Comparison of ENCODE assay signal across 8 cellular contexts in the genomic region with DNA sequence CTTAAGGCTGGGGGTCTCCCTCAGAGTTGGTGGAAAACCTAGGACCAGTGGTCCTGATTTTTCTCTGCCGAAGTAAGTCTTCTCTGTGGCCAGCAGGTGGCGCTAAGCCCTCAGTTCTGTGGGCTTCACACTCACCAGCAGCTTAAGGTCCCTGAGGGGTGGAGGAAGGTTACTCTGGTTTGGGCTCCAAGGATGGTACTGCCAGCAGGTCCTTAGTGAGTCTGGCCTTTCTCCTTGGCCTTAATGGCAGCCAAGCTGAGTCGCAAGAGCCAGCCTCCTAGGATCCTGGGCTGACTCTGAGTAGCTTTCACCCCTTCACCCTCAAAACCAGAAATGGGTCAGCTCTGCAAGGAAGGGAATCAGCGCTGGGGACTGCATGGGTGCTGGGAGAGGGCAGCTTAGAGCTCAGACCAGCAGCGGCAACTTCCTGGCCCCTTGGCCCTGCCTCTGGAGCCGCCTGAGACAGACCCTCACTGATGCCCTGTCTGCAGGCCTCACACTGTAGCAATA. TPM values are rescaled to one million over a fixed set of nuclear protein-coding genes. Genes with fewer than 3 reads are reported as not detected.
A peak's percentile ranks its signal among the peaks of the same experiment; 100 is the strongest.
DNase-seq lines count a peak whose midpoint lies in the region; ATAC-seq and TF ChIP-seq lines count a peak whose summit lies in the region.

No MANE protein-coding gene starts in this region.

- TF ChIP-seq CTCF in Calu3 (IDR thresholded peaks at IDR 0.05; ENCODE audit: unreplicated experiment) (peak; percentile 85), astrocyte of the cerebellum (IDR thresholded peaks at IDR 0.05; ENCODE audit: low read depth, low read length, missing control alignments) (peak; percentile 93)

- H3K27me3 Mint-ChIP-seq in Calu3 (ENCODE audit: unreplicated experiment), result no peaks in the 10 kb centered on the region

- H3K36me3 Mint-ChIP-seq in Calu3 (ENCODE audit: insufficient read depth, unreplicated experiment), result peaks cover 16% of the 10 kb centered on the region

- H4K20me1 ChIP-seq in GM23248 (ENCODE audit: insufficient read depth), result no peaks in the 10 kb centered on the region

- no peaks in the 10 kb centered on the region for H3K9me3 ChIP-seq in GM23248 (ENCODE audit: low read depth)

- ATAC-seq in GM21528 (IDR thresholded peaks at IDR 0.05; ENCODE audit: low FRiP score, unreplicated experiment), result no peak

- H3K36me3 ChIP-seq in GM23248 (ENCODE audit: low read depth), result no peaks in the 10 kb centered on the region

- no peak overlapping the region for H3K4me2 ChIP-seq in GM23248 (ENCODE audit: unreplicated experiment)

- no peak overlapping the region for H3K4me3 Mint-ChIP-seq in Calu3 (ENCODE audit: low read depth, unreplicated experiment)

- in situ Hi-C loops in GM23248 (cut with MboI) (loop anchor here (10.0 kb wide), 1 partner anchor 121 kb away; no protein-coding TSS in a partner anchor), astrocyte of the cerebellum (cut with HindIII; ENCODE audit: low sequenced_read_pairs) (no loop called here)

- H3K27me3 ChIP-seq in GM23248 (replicated peaks; ENCODE audit: insufficient read depth), result no peaks in the 10 kb centered on the region

- no peak overlapping the region for H3K4me3 ChIP-seq in GM23248
- no peak overlapping the region for H3K4me3 ChIP-seq in astrocyte of the cerebellum (ENCODE audit: low read depth, low read length)

- BruUV-seq in Calu3 (replicated peaks; lab: Mats Ljungman, UMichigan), result no TSS peak

- 26 to 29% methylated on average over 6 of the region's 6 CpGs for WGBS in GM23248 (ENCODE audit: low coverage in 1 of 2, low lambda C conversion rate in 2 of 2, missing lambda C conversion rate in 2 of 2), 2 experiments

- no peak overlapping the region for H3K27ac Mint-ChIP-seq in Calu3 (ENCODE audit: unreplicated experiment)

- DNase-seq in Calu3, result peak; percentile 82
- peak; percentile 85 for DNase-seq in GM23248
- DNase-seq in NCI-H146 treated with DMSO at 0.1 percent for 48 hours (lab: John Stamatoyannopoulos, UW; ENCODE audit: unreplicated experiment), result peak; percentile 35
- DNase-seq in T1000 (lab: John Stamatoyannopoulos, UW), result peak; percentile 8
- DNase-seq in astrocyte of the cerebellum (ENCODE audit: low read depth), result peak; percentile 67
- DNase-seq in iPS DF 19.7 (ENCODE audit: low read depth, low spot score), result peak; percentile 68
- peak; percentile 69 for DNase-seq in smooth muscle cell of the brain vasculature (ENCODE audit: low read depth, low spot score)

- H3K4me1 Mint-ChIP-seq in Calu3 (ENCODE audit: low read depth, unreplicated experiment), result no peaks in the 10 kb centered on the region

- no peak overlapping the region for H2AFZ ChIP-seq in GM23248

- no peaks in the 10 kb centered on the region for H3K9me3 Mint-ChIP-seq in Calu3 (ENCODE audit: low read depth, unreplicated experiment)

- no peak overlapping the region for H3K27ac ChIP-seq in GM23248

- intact Hi-C loops in Calu3 (cut with micrococcal nuclease; ENCODE audit: unreplicated experiment), result loop anchor here (1.0 to 10.0 kb wide), 3 partner anchors 91 to 153 kb away; a partner anchor contains a TSS

- no peaks in the 10 kb centered on the region for H3K9me2 ChIP-seq in GM23248 (ENCODE audit: insufficient read depth)

- 0 out of 2 replicates have a peak, but pooled peaks cover 7% of the 10 kb centered on the region for H3F3A ChIP-seq in GM23248 (ENCODE audit: insufficient read depth)

- no peaks in the 10 kb centered on the region for H3K79me2 ChIP-seq in GM23248 (ENCODE audit: insufficient read depth)

- H3K9ac ChIP-seq in GM23248, result no peak overlapping the region

- H3K4me1 ChIP-seq in GM23248 (ENCODE audit: insufficient read depth), result peaks cover 15% of the 10 kb centered on the region

- CTCF ChIA-PET in Calu3 (lab: Charles Lee), result interaction anchor here (0.6 to 3.0 kb wide), 11 partner anchors 47 to 347 kb away, joined by 3 to 27 read pairs (median 5); no protein-coding TSS in a partner anchor

RNA-seq across cellular contexts. Expression of a gene that starts 4.4 kb away (rescaled TPM):
- 2.4 and 2.9 TPM in 2 replicates for total RNA-seq in Calu3 (2022)
- total RNA-seq in GM23248 (2014; rRNA removed; shearing (Covaris generic)), result not detected in 2 replicates
- polyA plus RNA-seq in GM23248 (2016; fragmentation: Nextera tagmentation; extraction: Ambion mirVana), result not detected in 2 replicates

RNA-seq across cellular contexts. Expression of a gene that starts 32.5 kb away (rescaled TPM):
- 3.1 and 5.3 TPM in 2 replicates for total RNA-seq in Calu3 (2022)
- total RNA-seq in GM23248 (2014; rRNA removed; shearing (Covaris generic)), result 1.3 and 5.1 TPM in 2 replicates
- 0.83 and 1.0 TPM in 2 replicates for polyA plus RNA-seq in GM23248 (2016; fragmentation: Nextera tagmentation; extraction: Ambion mirVana)

Comparison
In these comparisons a context has a peak if more than half of its experiments do, and no peak if none do; other contexts are left out.
1. DNase-seq: peak in every context shown above with its lines; median percentile 85 in GM23248; 82 in Calu3; 69 in smooth muscle cell of the brain vasculature; 68 in iPS DF 19.7; 67 in astrocyte of the cerebellum; 35 in NCI-H146 treated with DMSO at 0.1 percent for 48 hours; 8 in T1000.